Comparison of ENCODE assay signal across 31 cellular contexts in genomic region chr21:29330797-29331196, GRCh38.
"Had no signal": no experiment of that assay in that cellular context is flagged by ENCODE, and none has a peak within 500 bp of the region (broad histone marks: within the 10 kb centered on the region; RNA-seq: fewer than 3 reads in every experiment).

No MANE protein-coding gene starts in this region.

- FAIRE-seq: TTC549, urothelium cell line had no signal

- H3K79me2 ChIP-seq: parathyroid adenoma had no signal

- H3K4me3 ChIP-seq: adrenal gland, body of pancreas, cardiac muscle cell, colonic mucosa, spleen had no signal

- H2AFZ ChIP-seq: parathyroid adenoma had no signal

- DNase-seq: activated CD4-positive, alpha-beta memory T cell treated with anti-CD3 and anti-CD28 coated beads for 36 hours; activated CD4-positive, alpha-beta T cell treated with anti-CD3 and anti-CD28 coated beads, Interleukin-2, amount 10 ng/mL, durations not matched to agents 24 days and 14 days; activated CD4-positive, CD25-positive, alpha-beta regulatory T cell treated with anti-CD3 and anti-CD28 coated beads, Interleukin-2, amount 50 U/mL, for 72 hours; activated CD8-positive, alpha-beta memory T cell treated with anti-CD3 and anti-CD28 coated beads, Interleukin-2, amount 50 U/mL, for 4 hours; activated effector memory CD4-positive, alpha-beta T cell treated with anti-CD3 and anti-CD28 coated beads, Interleukin-2, amount 50 U/mL, for 16 hours; activated naive CD4-positive, alpha-beta T cell treated with anti-CD3 and anti-CD28 coated beads for 36 hours; activated naive CD8-positive, alpha-beta T cell treated with anti-CD3 and anti-CD28 coated beads for 36 hours; activated T-cell treated with anti-CD3 and anti-CD28 coated beads, Interleukin-2, amount 50 U/mL, for 1 hour; adrenal gland; aorta; body of pancreas; cerebellar nuclear complex; colonic mucosa; effector memory CD8-positive, alpha-beta T cell; erythroblast; head of caudate nucleus; hippocampal formation; midbrain; naive thymus-derived CD4-positive, alpha-beta T cell; right cardiac atrium; spleen; stimulated activated naive CD4-positive, alpha-beta T cell; T-helper 9 cell; trophoblast cell had no signal

- H3K27ac ChIP-seq: adrenal gland, body of pancreas, cardiac muscle cell, colonic mucosa, parathyroid adenoma, VCaP had no signal

- H3K9me3 Mint-ChIP-seq: activated CD4-positive, alpha-beta memory T cell treated with anti-CD3 and anti-CD28 coated beads for 36 hours; activated CD4-positive, alpha-beta T cell treated with anti-CD3 and anti-CD28 coated beads, Interleukin-2, amount 10 ng/mL, durations not matched to agents 24 days and 14 days; activated naive CD4-positive, alpha-beta T cell treated with anti-CD3 and anti-CD28 coated beads for 36 hours; activated naive CD8-positive, alpha-beta T cell treated with anti-CD3 and anti-CD28 coated beads for 36 hours; activated T-helper 1 cell treated with anti-CD3 and anti-CD28 coated beads, Interleukin-12 subunit alpha, Interleukin-12 subunit beta, Interleukin-2, Interleukin-4 antibody, amounts not matched to agents 30 ng/mL and 10 ng/mL and 1 ng/mL, durations not matched to agents 14 hours and 24 hours and 36 hours; effector memory CD8-positive, alpha-beta T cell; naive thymus-derived CD4-positive, alpha-beta T cell; T-helper 1 cell treated with Interleukin-12 subunit alpha and Interleukin-12 subunit beta and Interleukin-4 antibody, amounts not matched to agents 30 μg/mL and 1 μg/mL, for 36 hours had no signal

- H3K9me3 ChIP-seq: adrenal gland, body of pancreas, colonic mucosa, spleen had no signal

- H3K27me3 Mint-ChIP-seq: activated CD4-positive, alpha-beta memory T cell treated with anti-CD3 and anti-CD28 coated beads for 36 hours; activated CD4-positive, alpha-beta T cell treated with anti-CD3 and anti-CD28 coated beads, Interleukin-2, amount 10 ng/mL, durations not matched to agents 24 days and 14 days; activated naive CD8-positive, alpha-beta T cell treated with anti-CD3 and anti-CD28 coated beads for 36 hours; effector memory CD8-positive, alpha-beta T cell; naive thymus-derived CD4-positive, alpha-beta T cell had no signal

- H3K36me3 ChIP-seq: colonic mucosa had no signal

- H3K4me1 ChIP-seq: colonic mucosa, parathyroid adenoma had no signal

- H3K4me3 Mint-ChIP-seq: activated CD4-positive, alpha-beta memory T cell treated with anti-CD3 and anti-CD28 coated beads for 36 hours; activated CD4-positive, alpha-beta T cell treated with anti-CD3 and anti-CD28 coated beads, Interleukin-2, amount 10 ng/mL, durations not matched to agents 24 days and 14 days; activated naive CD4-positive, alpha-beta T cell treated with anti-CD3 and anti-CD28 coated beads for 36 hours; activated naive CD8-positive, alpha-beta T cell treated with anti-CD3 and anti-CD28 coated beads for 36 hours; activated T-helper 1 cell treated with anti-CD3 and anti-CD28 coated beads, Interleukin-12 subunit alpha, Interleukin-12 subunit beta, Interleukin-2, Interleukin-4 antibody, amounts not matched to agents 30 ng/mL and 10 ng/mL and 1 ng/mL, durations not matched to agents 14 hours and 24 hours and 36 hours; effector memory CD8-positive, alpha-beta T cell; naive thymus-derived CD4-positive, alpha-beta T cell; T-helper 1 cell treated with Interleukin-12 subunit alpha and Interleukin-12 subunit beta and Interleukin-4 antibody, amounts not matched to agents 30 μg/mL and 1 μg/mL, for 36 hours had no signal

- H3K27me3 ChIP-seq: adrenal gland, body of pancreas, cardiac muscle cell, colonic mucosa, spleen had no signal

- H3K27ac Mint-ChIP-seq: activated CD4-positive, alpha-beta memory T cell treated with anti-CD3 and anti-CD28 coated beads for 36 hours; activated CD4-positive, alpha-beta T cell treated with anti-CD3 and anti-CD28 coated beads, Interleukin-2, amount 10 ng/mL, durations not matched to agents 24 days and 14 days; activated naive CD4-positive, alpha-beta T cell treated with anti-CD3 and anti-CD28 coated beads for 36 hours; activated naive CD8-positive, alpha-beta T cell treated with anti-CD3 and anti-CD28 coated beads for 36 hours; activated T-helper 1 cell treated with anti-CD3 and anti-CD28 coated beads, Interleukin-12 subunit alpha, Interleukin-12 subunit beta, Interleukin-2, Interleukin-4 antibody, amounts not matched to agents 30 ng/mL and 10 ng/mL and 1 ng/mL, durations not matched to agents 14 hours and 24 hours and 36 hours; naive thymus-derived CD4-positive, alpha-beta T cell; T-helper 1 cell treated with Interleukin-12 subunit alpha and Interleukin-12 subunit beta and Interleukin-4 antibody, amounts not matched to agents 30 μg/mL and 1 μg/mL, for 36 hours had no signal

- ATAC-seq: body of pancreas; effector memory CD8-positive, alpha-beta T cell; naive thymus-derived CD4-positive, alpha-beta T cell; right cardiac atrium had no signal

- H3K9ac ChIP-seq: parathyroid adenoma had no signal
